21 cellular contexts compared by ENCODE assay signal in genomic region chr3:78255403-78255802, GRCh38.
DNase-seq lines count a peak whose midpoint lies in the region; ATAC-seq, FAIRE-seq and TF ChIP-seq lines count a peak whose summit lies in the region.
"Had no signal": no experiment of that assay in that cellular context is flagged by ENCODE, and none has a peak within 500 bp of the region (broad histone marks: within the 10 kb centered on the region; RNA-seq: fewer than 3 reads in every experiment).

No MANE protein-coding gene starts in this region.

- intact Hi-C loops in heart right ventricle (cut with DNase I) = no loop called here

- DNase-seq in BE2C (peak; percentile 36), M059J (ENCODE audit: low read depth) (peak; percentile 7), cardiac fibroblast (ENCODE audit: low read depth in 2 of 2) (peak; percentile 71 to 78), NCI-H187 treated with DMSO at 0.1 percent for 48 hours (lab: John Stamatoyannopoulos, UW) (no peak), NCI-H2107 (lab: John Stamatoyannopoulos, UW) (no peak), heart right ventricle (no peak)
- DNase-seq: C1 segment of cervical spinal cord; colonic mucosa; DMS 273 treated with DMSO at 0.1 percent for 48 hours; H9; kidney glomerular epithelial cell; naive thymus-derived CD8-positive, alpha-beta T cell; NCI-H1694 treated with DMSO at 0.1 percent for 48 hours; NCI-H510A; small intestine; T1000 had no signal

- 0 out of 2 replicates have a peak, but pooled peaks have one; percentile 15 for TF ChIP-seq CTCF in BE2C (IDR thresholded peaks at IDR 0.05; ENCODE audit: low read depth, low read length)
- TF ChIP-seq CTCF in cardiac fibroblast (IDR thresholded peaks at IDR 0.05; ENCODE audit: low read depth, low read length) = no peak
- TF ChIP-seq CTCF in heart right ventricle (IDR thresholded peaks at IDR 0.05) = no peak

- H3K36me3 ChIP-seq in BE2C = no peaks in the 10 kb centered on the region
- H3K36me3 ChIP-seq in heart right ventricle = no peaks in the 10 kb centered on the region
- H3K36me3 ChIP-seq: ascending aorta, colonic mucosa, thoracic aorta had no signal

- FAIRE-seq in islet of Langerhans (lab: Jason Lieb, UNC) = peak; percentile 21
- FAIRE-seq: small intestine had no signal

- H3K9me3 ChIP-seq in BE2C (no peaks in the 10 kb centered on the region; the same call in 1 of the 2 replicates), heart right ventricle (no peaks in the 10 kb centered on the region)
- H3K9me3 ChIP-seq: ascending aorta, colonic mucosa, thoracic aorta had no signal

- peaks cover 18% of the 10 kb centered on the region for H3K4me1 ChIP-seq in BE2C
- H3K4me1 ChIP-seq in heart right ventricle = no peaks in the 10 kb centered on the region
- H3K4me1 ChIP-seq: ascending aorta, colonic mucosa had no signal

- ATAC-seq in heart right ventricle (no peak), HG03457 (IDR thresholded peaks at IDR 0.05; ENCODE audit: unreplicated experiment) (no peak)
- ATAC-seq: naive thymus-derived CD8-positive, alpha-beta T cell; Right ventricle myocardium inferior had no signal

- H3K27me3 ChIP-seq in BE2C (no peaks in the 10 kb centered on the region), heart right ventricle (no peaks in the 10 kb centered on the region)
- H3K27me3 ChIP-seq: ascending aorta, colonic mucosa had no signal

- H3K4me3 ChIP-seq in BE2C (ENCODE audit: low read depth, low read length) (no peak overlapping the region), cardiac fibroblast (replicated peaks in 1 of 2; ENCODE audit: low read depth in 2 of 2, low read length in 2 of 2) (no peak overlapping the region), heart right ventricle (no peak overlapping the region)
- H3K4me3 ChIP-seq: ascending aorta, colonic mucosa, thoracic aorta had no signal

- 38 to 56% methylated on average over 1 of the region's 1 CpG for WGBS in heart right ventricle, 2 donors

- H3K27ac ChIP-seq in heart right ventricle = no peak overlapping the region
- H3K27ac ChIP-seq: ascending aorta, colonic mucosa, thoracic aorta had no signal

Comparison
In these comparisons a context has a peak if more than half of its experiments do, and no peak if none do; other contexts are left out.
1. DNase-seq: peak in BE2C (single experiment), M059J (single experiment) and cardiac fibroblast (2 of 2); none in NCI-H187 treated with DMSO at 0.1 percent for 48 hours (single experiment), NCI-H2107 (single experiment) and heart right ventricle (0 of 2).